ENCODE assay signal across 16 cellular contexts in genomic region chr4:25107827-25108516, GRCh38. TPM values are rescaled to one million over a fixed set of nuclear protein-coding genes. Genes with fewer than 3 reads are reported as not detected.
DNase-seq lines count a peak whose midpoint lies in the region; ATAC-seq and TF ChIP-seq lines count a peak whose summit lies in the region.
"Had no signal": no experiment of that assay in that cellular context is flagged by ENCODE, and none has a peak within 500 bp of the region (broad histone marks: within the 10 kb centered on the region; RNA-seq: fewer than 3 reads in every experiment).

No MANE protein-coding gene starts in this region.

- no peak overlapping the region for H3K27ac ChIP-seq in RWPE2 (ENCODE audit: poor library complexity, severe bottlenecking)
- no peak overlapping the region for H3K27ac ChIP-seq in upper lobe of right lung
- no peak overlapping the region for H3K27ac ChIP-seq in gastrocnemius medialis

- intact Hi-C loops in left colon (cut with DNase I, micrococcal nuclease) (no loop called here), upper lobe of right lung (cut with DNase I) (no loop called here), gastrocnemius medialis (cut with DNase I; ENCODE audit: low total_unique reads) (no loop called here)

- no peaks in the 10 kb centered on the region for H3K9me3 ChIP-seq in RWPE2 (ENCODE audit: severe bottlenecking)
- H3K9me3 ChIP-seq in upper lobe of right lung: no peaks in the 10 kb centered on the region
- no peaks in the 10 kb centered on the region for H3K9me3 ChIP-seq in gastrocnemius medialis

- H3K36me3 ChIP-seq in RWPE2 (ENCODE audit: low read depth) (no peaks in the 10 kb centered on the region), upper lobe of right lung (no peaks in the 10 kb centered on the region), gastrocnemius medialis (no peaks in the 10 kb centered on the region)

- H3K4me3 ChIP-seq in RWPE2 (ENCODE audit: severe bottlenecking) (no peak overlapping the region), upper lobe of right lung (no peak overlapping the region), gastrocnemius medialis (no peak overlapping the region)

- in situ Hi-C loops in GM13976 (cut with MboI; ENCODE audit: low sequenced_read_pairs, unreplicated experiment) (no loop called here), gastrocnemius medialis (cut with MboI; ENCODE audit: low sequenced_read_pairs in 4 of 4) (no loop called here)

- no peak for TF ChIP-seq CTCF in GM13976 (IDR thresholded peaks at IDR 0.05; ENCODE audit: borderline replicate concordance, control extremely low read depth, extremely low read depth, insufficient read depth, missing control alignments)
- no peak for TF ChIP-seq CTCF in RWPE2 (IDR thresholded peaks at IDR 0.05; ENCODE audit: poor library complexity, severe bottlenecking)
- TF ChIP-seq CTCF in upper lobe of right lung (IDR thresholded peaks at IDR 0.05): no peak
- TF ChIP-seq CTCF in gastrocnemius medialis (IDR thresholded peaks at IDR 0.05 in 4 of 5, conservative IDR thresholded peaks at IDR 0.05 in 1 of 5): no peak

- TF ChIP-seq POLR2A in gastrocnemius medialis (IDR thresholded peaks at IDR 0.05): no peak

- ATAC-seq in RWPE2 (ENCODE audit: low read depth) (0 out of 3 replicates have a peak, but pooled peaks have one; percentile 14), left colon (peak; percentile 85), HG02759 (IDR thresholded peaks at IDR 0.05; ENCODE audit: unreplicated experiment) (no peak), upper lobe of right lung (no peak), gastrocnemius medialis (no peak), GM19023 (IDR thresholded peaks at IDR 0.05; ENCODE audit: unreplicated experiment) (no peak)
- ATAC-seq: sciatic nerve had no signal

- H3K27me3 ChIP-seq in RWPE2 (ENCODE audit: insufficient read depth, poor library complexity, severe bottlenecking) (no peaks in the 10 kb centered on the region), upper lobe of right lung (no peaks in the 10 kb centered on the region), gastrocnemius medialis (no peaks in the 10 kb centered on the region)

- DNase-seq in COLO668 (lab: John Stamatoyannopoulos, UW; ENCODE audit: unreplicated experiment): peak; percentile 44
- peak; percentile 8 for DNase-seq in GM13976 (ENCODE audit: low spot score)
- no peak for DNase-seq in RWPE2 (ENCODE audit: low spot score)
- DNase-seq in left colon: peak in 1 of 2 donors; percentile 31
- no peak for DNase-seq in upper lobe of right lung
- no peak for DNase-seq in gastrocnemius medialis
- DNase-seq: activated naive CD4-positive, alpha-beta T cell treated with anti-CD3 and anti-CD28 coated beads, Interleukin-2, amount 50 U/mL, for 16 hours; AML-193; Calu3; dermis blood vessel endothelial cell; HCEC 1CT; MV-4-11; nucleus accumbens had no signal

- no peaks in the 10 kb centered on the region for H3K4me1 ChIP-seq in RWPE2 (ENCODE audit: insufficient read depth, poor library complexity, severe bottlenecking)
- H3K4me1 ChIP-seq in upper lobe of right lung: peaks cover 4% of the 10 kb centered on the region
- H3K4me1 ChIP-seq in gastrocnemius medialis: no peaks in the 10 kb centered on the region

RNA-seq across cellular contexts. Expression of gene SEPSECS, which starts 52.3 kb away (rescaled TPM):
- total RNA-seq in left colon (10 to 100 TPM; 11.1 to 17.7 TPM), upper lobe of right lung (8.5 TPM), gastrocnemius medialis (1 to 10 TPM; 3.9 to 6.7 (median 4.7) TPM)

Comparison
In these comparisons a context has a peak if more than half of its experiments do, and no peak if none do; other contexts are left out.
1. DNase-seq: peak in COLO668 (single experiment) and GM13976 (single experiment); none in RWPE2 (single experiment), upper lobe of right lung (single experiment) and gastrocnemius medialis (0 of 2).
2. ATAC-seq: peak in RWPE2 (single experiment) and left colon (single experiment); none in HG02759 (single experiment), upper lobe of right lung (single experiment), gastrocnemius medialis (0 of 2) and GM19023 (single experiment).